Comparison of ENCODE assay signal across 1 cellular context in genomic region chr3:47513125-47513929, GRCh38.
TF ChIP-seq lines count a peak whose summit lies in the region.

Gene ELP6, minus strand, starts transcription at chr3:47513712. Its CDS starts 122 bp downstream, at chr3:47513590.

TF ChIP-seq in GM12878, 131 proteins besides CTCF, POLR2A, EP300 and RAD21 (continued from another document):
- TF ChIP-seq PRDM15 (CRISPR knock-in tag; IDR thresholded peaks at IDR 0.05) (no peak), CEBPB (IDR thresholded peaks at IDR 0.05; ENCODE audit: borderline replicate concordance in 1 of 2, low read depth in 2 of 2, low read length in 2 of 2) (no peak), HCFC1 (IDR thresholded peaks at IDR 0.05; ENCODE audit: low read length) (peak; percentile 91), REST (IDR thresholded peaks at IDR 0.05; ENCODE audit: low read depth, low read length) (no peak), SPI1 (IDR thresholded peaks at IDR 0.05; ENCODE audit: borderline replicate concordance, insufficient read depth, low read depth, low read length) (no peak), ZNF207 (IDR thresholded peaks at IDR 0.05; ENCODE audit: borderline replicate concordance) (peak; percentile 70; the same call in 1 of the 2 replicates), PBX3 (IDR thresholded peaks at IDR 0.05; ENCODE audit: insufficient replicate concordance, low read depth, low read length) (no peak), BHLHE40 (IDR thresholded peaks at IDR 0.05; ENCODE audit: borderline replicate concordance in 1 of 2, low read depth in 2 of 2, low read length in 1 of 2) (peak in 1 of 2 experiments; percentile 59; a peak in 3 of 4 replicates), EZH2 (IDR thresholded peaks at IDR 0.05; ENCODE audit: borderline replicate concordance, control insufficient read depth, low read depth, low read length) (no peak), FOS (IDR thresholded peaks at IDR 0.05; ENCODE audit: borderline replicate concordance, extremely low read depth, insufficient read length) (no peak), RB1 (IDR thresholded peaks at IDR 0.05; ENCODE audit: borderline replicate concordance) (0 out of 2 replicates have a peak, but pooled peaks have one; percentile 35), CEBPZ (IDR thresholded peaks at IDR 0.05; ENCODE audit: low read depth, low read length) (no peak), ZSCAN29 (IDR thresholded peaks at IDR 0.05) (no peak), BRCA1 (IDR thresholded peaks at IDR 0.05; ENCODE audit: low read depth, low read length) (no peak), TCF3 (IDR thresholded peaks at IDR 0.05; ENCODE audit: borderline replicate concordance, insufficient read depth, low read depth, low read length) (peak; percentile 82), MXI1 (IDR thresholded peaks at IDR 0.05; ENCODE audit: low read depth, low read length) (peak; percentile 69), NRF1 (conservative IDR thresholded peaks at IDR 0.05; ENCODE audit: low read depth, low read length) (peak; percentile 90), NBN (IDR thresholded peaks at IDR 0.05) (peak; percentile 80; the same call in 1 of the 2 replicates), KAT2A (conservative IDR thresholded peaks at IDR 0.05; ENCODE audit: control insufficient read depth, low read depth, low read length) (no peak), MTA3 (IDR thresholded peaks at IDR 0.05; ENCODE audit: borderline replicate concordance, low read length) (no peak), ZBTB40 (IDR thresholded peaks at IDR 0.05; ENCODE audit: borderline replicate concordance) (peak; percentile 95), MEF2B (IDR thresholded peaks at IDR 0.05; ENCODE audit: partially characterized antibody, poor library complexity, severe bottlenecking) (peak; percentile 7), HDAC6 (IDR thresholded peaks at IDR 0.05; ENCODE audit: unreplicated experiment) (no peak), GABPA (IDR thresholded peaks at IDR 0.05; ENCODE audit: low read depth) (peak; percentile 93), RBBP5 (conservative IDR thresholded peaks at IDR 0.05) (no peak), GATAD2B (conservative IDR thresholded peaks at IDR 0.05; ENCODE audit: low read depth) (no peak), USF1 (IDR thresholded peaks at IDR 0.05; ENCODE audit: borderline replicate concordance, extremely low read length, insufficient read depth, low read depth, low read length) (no peak), ATF2 (IDR thresholded peaks at IDR 0.05; ENCODE audit: low read length) (no peak), MAX (IDR thresholded peaks at IDR 0.05; ENCODE audit: low read depth, low read length) (no peak), IRF4 (IDR thresholded peaks at IDR 0.05; ENCODE audit: low read depth, low read length) (0 out of 2 replicates have a peak, but pooled peaks have one; percentile 26), HSF1 (IDR thresholded peaks at IDR 0.05; ENCODE audit: low read depth, low read length) (no peak), CBX5 (IDR thresholded peaks at IDR 0.05; ENCODE audit: low read depth) (no peak), YBX1 (IDR thresholded peaks at IDR 0.05) (no peak), SREBF1 (IDR thresholded peaks at IDR 0.05; ENCODE audit: low read length) (peak; percentile 62; the same call in 1 of the 2 replicates), RUNX3 (IDR thresholded peaks at IDR 0.05; ENCODE audit: low read length) (no peak)
TF ChIP-seq in GM12878: peak in this region for 54.
